ENCODE assay signal across 11 cellular contexts in the genomic region with DNA sequence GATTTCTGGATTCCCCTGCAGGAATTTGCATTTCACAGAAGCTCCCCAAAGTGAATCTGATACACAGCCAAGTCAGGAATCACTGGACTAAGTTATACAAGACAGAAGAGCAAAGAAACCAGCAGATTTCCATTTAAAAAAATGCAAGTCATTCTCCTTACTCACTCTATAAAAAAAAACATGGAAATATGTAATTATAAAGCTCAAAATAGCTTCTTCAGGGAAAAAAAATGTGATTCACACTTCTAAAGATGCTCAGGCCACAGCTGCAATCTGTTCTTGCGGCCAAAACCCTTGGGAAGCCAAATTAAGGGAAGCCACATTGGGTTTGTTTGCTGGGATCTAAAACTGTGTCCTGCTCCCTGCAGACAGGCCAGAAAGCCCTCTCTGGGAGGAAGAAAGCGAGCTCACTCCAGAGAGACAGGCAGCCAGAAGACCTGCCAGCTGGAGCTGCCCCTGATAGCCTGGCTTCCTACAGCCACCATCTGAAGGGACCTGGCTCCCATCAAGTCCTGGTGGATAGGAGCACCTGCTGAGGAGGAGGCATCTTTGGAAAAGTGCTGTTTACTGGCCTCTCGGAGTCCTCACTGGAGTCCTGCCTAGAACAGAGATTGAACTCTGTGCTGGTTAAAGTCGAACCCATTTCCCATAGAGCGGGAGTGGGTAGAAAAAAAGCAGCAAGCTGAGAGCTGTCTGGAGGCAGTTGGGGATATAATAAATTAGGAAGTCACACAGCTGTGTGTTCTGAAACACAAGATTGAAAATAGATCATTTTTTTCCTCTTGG.
DNase-seq lines count a peak whose midpoint lies in the region; ATAC-seq and TF ChIP-seq lines count a peak whose summit lies in the region.
"Had no signal": no experiment of that assay in that cellular context is flagged by ENCODE, and none has a peak within 500 bp of the region (broad histone marks: within the 10 kb centered on the region; RNA-seq: fewer than 3 reads in every experiment).

No MANE protein-coding gene starts in this region.

- H3K9me3 Mint-ChIP-seq in HFFc6: peaks cover 8% of the 10 kb centered on the region
- H3K9me3 Mint-ChIP-seq in chondrocyte (ENCODE audit: low read depth): no peaks in the 10 kb centered on the region
- H3K9me3 Mint-ChIP-seq in activated CD4-positive, alpha-beta T cell treated with anti-CD3 and anti-CD28 coated beads for 36 hours (ENCODE audit: low read depth): no peaks in the 10 kb centered on the region
- no peaks in the 10 kb centered on the region for H3K9me3 Mint-ChIP-seq in stimulated activated memory B cell treated with anti-CD40 and anti-IgM and Interleukin-4, amounts not matched to agents 10 μg/mL and 1 μg/mL and 100 μg/mL, for 72 hours
- H3K9me3 Mint-ChIP-seq: stimulated activated effector memory CD8-positive, alpha-beta T cell treated with anti-CD3 and anti-CD28 coated beads, Interleukin-12 subunit alpha, Interleukin-12 subunit beta, amount 100 ng/mL, for 72 hours had no signal

- DNase-seq in HFFc6: peak; percentile 20
- DNase-seq in chondrocyte (ENCODE audit: low spot score): no peak
- DNase-seq in iris pigment epithelial cell (ENCODE audit: low read depth): peak; percentile 11
- peak; percentile 72 for DNase-seq in superior temporal gyrus (ENCODE audit: extremely low spot score)
- no peak for DNase-seq in activated CD4-positive, alpha-beta T cell treated with anti-CD3 and anti-CD28 coated beads for 36 hours
- DNase-seq in activated CD4-positive, alpha-beta T cell treated with anti-CD3 and anti-CD28 coated beads for 48 hours: no peak
- DNase-seq: NCI-H2029, PC-9 had no signal

- H3K27me3 Mint-ChIP-seq in HFFc6 (ENCODE audit: insufficient read depth): no peaks in the 10 kb centered on the region
- no peaks in the 10 kb centered on the region for H3K27me3 Mint-ChIP-seq in chondrocyte (ENCODE audit: low read depth)
- H3K27me3 Mint-ChIP-seq in activated CD4-positive, alpha-beta T cell treated with anti-CD3 and anti-CD28 coated beads for 36 hours: no peaks in the 10 kb centered on the region
- H3K27me3 Mint-ChIP-seq in stimulated activated memory B cell treated with anti-CD40 and anti-IgM and Interleukin-4, amounts not matched to agents 10 μg/mL and 1 μg/mL and 100 μg/mL, for 72 hours: no peaks in the 10 kb centered on the region

- POLR2A ChIA-PET in activated CD4-positive, alpha-beta T cell treated with anti-CD3 and anti-CD28 coated beads for 36 hours (lab: Charles Lee): interaction anchor here (0.6 kb wide), 1 partner anchor 183 kb away, joined by 3 read pairs; no protein-coding TSS in a partner anchor

- H3K4me1 Mint-ChIP-seq in HFFc6 (ENCODE audit: low read depth) (no peaks in the 10 kb centered on the region), chondrocyte (ENCODE audit: low read depth) (peaks cover 28% of the 10 kb centered on the region)
- peaks cover 29% of the 10 kb centered on the region for H3K4me1 Mint-ChIP-seq in activated CD4-positive, alpha-beta T cell treated with anti-CD3 and anti-CD28 coated beads for 36 hours
- H3K4me1 Mint-ChIP-seq in stimulated activated memory B cell treated with anti-CD40 and anti-IgM and Interleukin-4, amounts not matched to agents 10 μg/mL and 1 μg/mL and 100 μg/mL, for 72 hours: peaks cover 24% of the 10 kb centered on the region

- H3K4me3 Mint-ChIP-seq in HFFc6 (no peak overlapping the region), chondrocyte (ENCODE audit: unreplicated experiment) (no peak overlapping the region)
- no peak overlapping the region for H3K4me3 Mint-ChIP-seq in activated CD4-positive, alpha-beta T cell treated with anti-CD3 and anti-CD28 coated beads for 36 hours
- H3K4me3 Mint-ChIP-seq in stimulated activated memory B cell treated with anti-CD40 and anti-IgM and Interleukin-4, amounts not matched to agents 10 μg/mL and 1 μg/mL and 100 μg/mL, for 72 hours: no peak overlapping the region
- H3K4me3 Mint-ChIP-seq: stimulated activated effector memory CD8-positive, alpha-beta T cell treated with anti-CD3 and anti-CD28 coated beads, Interleukin-12 subunit alpha, Interleukin-12 subunit beta, amount 100 ng/mL, for 72 hours had no signal

- no peaks in the 10 kb centered on the region for H3K36me3 Mint-ChIP-seq in HFFc6 (ENCODE audit: low read depth)
- H3K36me3 Mint-ChIP-seq in chondrocyte (ENCODE audit: low read depth): no peaks in the 10 kb centered on the region
- H3K36me3 Mint-ChIP-seq in activated CD4-positive, alpha-beta T cell treated with anti-CD3 and anti-CD28 coated beads for 36 hours (ENCODE audit: low read depth): peaks cover 35% of the 10 kb centered on the region
- peaks cover 70% of the 10 kb centered on the region for H3K36me3 Mint-ChIP-seq in stimulated activated memory B cell treated with anti-CD40 and anti-IgM and Interleukin-4, amounts not matched to agents 10 μg/mL and 1 μg/mL and 100 μg/mL, for 72 hours

- no peak for ATAC-seq in HG02938 (IDR thresholded peaks at IDR 0.05; ENCODE audit: unreplicated experiment)
- no peak for ATAC-seq in activated CD4-positive, alpha-beta T cell treated with anti-CD3 and anti-CD28 coated beads for 36 hours
- no peak for ATAC-seq in stimulated activated memory B cell treated with anti-CD40 and anti-IgM and Interleukin-4, amounts not matched to agents 10 μg/mL and 1 μg/mL and 100 μg/mL, for 72 hours
- ATAC-seq: stimulated activated effector memory CD8-positive, alpha-beta T cell treated with anti-CD3 and anti-CD28 coated beads, Interleukin-12 subunit alpha, Interleukin-12 subunit beta, amount 100 ng/mL, for 72 hours had no signal

- TF ChIP-seq CTCF in HFFc6 (IDR thresholded peaks at IDR 0.05): no peak
- TF ChIP-seq CTCF in chondrocyte (IDR thresholded peaks at IDR 0.05): no peak

- CTCF ChIA-PET in activated CD4-positive, alpha-beta T cell treated with anti-CD3 and anti-CD28 coated beads for 36 hours (lab: Charles Lee): interaction anchor here (1.0 kb wide), 1 partner anchor 12 kb away, joined by 4 read pairs; no protein-coding TSS in a partner anchor

- intact Hi-C loops in activated CD4-positive, alpha-beta T cell treated with anti-CD3 and anti-CD28 coated beads for 36 hours (cut with DNase I, micrococcal nuclease): no loop called here

- H3K27ac Mint-ChIP-seq in HFFc6 (no peak overlapping the region), chondrocyte (ENCODE audit: unreplicated experiment) (peak overlapping the region; percentile 83)
- H3K27ac Mint-ChIP-seq in activated CD4-positive, alpha-beta T cell treated with anti-CD3 and anti-CD28 coated beads for 36 hours: no peak overlapping the region
- no peak overlapping the region for H3K27ac Mint-ChIP-seq in stimulated activated memory B cell treated with anti-CD40 and anti-IgM and Interleukin-4, amounts not matched to agents 10 μg/mL and 1 μg/mL and 100 μg/mL, for 72 hours
- H3K27ac Mint-ChIP-seq: stimulated activated effector memory CD8-positive, alpha-beta T cell treated with anti-CD3 and anti-CD28 coated beads, Interleukin-12 subunit alpha, Interleukin-12 subunit beta, amount 100 ng/mL, for 72 hours had no signal

Comparison
In these comparisons a context has a peak if more than half of its experiments do, and no peak if none do; other contexts are left out.
1. DNase-seq: peak in HFFc6 (single experiment), iris pigment epithelial cell (single experiment) and superior temporal gyrus (single experiment); none in chondrocyte (single experiment), activated CD4-positive, alpha-beta T cell treated with anti-CD3 and anti-CD28 coated beads for 36 hours (single experiment) and activated CD4-positive, alpha-beta T cell treated with anti-CD3 and anti-CD28 coated beads for 48 hours (single experiment).